In genomic region chr3:103991461-103992115, GRCh38 we compare ENCODE assay signal across 11 cellular contexts.
A peak's percentile ranks its signal among the peaks of the same experiment; 100 is the strongest.
DNase-seq lines count a peak whose midpoint lies in the region; FAIRE-seq and TF ChIP-seq lines count a peak whose summit lies in the region.
"Had no signal": no experiment of that assay in that cellular context is flagged by ENCODE, and none has a peak within 500 bp of the region (broad histone marks: within the 10 kb centered on the region; RNA-seq: fewer than 3 reads in every experiment).

No MANE protein-coding gene starts in this region.

- H3K27ac Mint-ChIP-seq in CD14-positive monocyte: no peak overlapping the region
- no peak overlapping the region for H3K27ac Mint-ChIP-seq in activated naive CD8-positive, alpha-beta T cell treated with anti-CD3 and anti-CD28 coated beads for 36 hours
- H3K27ac Mint-ChIP-seq: CD8-positive, alpha-beta T cell; IgD-negative memory B cell had no signal

- no peaks in the 10 kb centered on the region for H3K4me1 Mint-ChIP-seq in CD14-positive monocyte
- H3K4me1 Mint-ChIP-seq in activated naive CD8-positive, alpha-beta T cell treated with anti-CD3 and anti-CD28 coated beads for 36 hours: no peaks in the 10 kb centered on the region
- H3K4me1 Mint-ChIP-seq: IgD-negative memory B cell had no signal

- FAIRE-seq in frontal cortex (lab: Jason Lieb, UNC): no peak

- no peak overlapping the region for H3K27ac ChIP-seq in 22Rv1
- H3K27ac ChIP-seq: skin epidermis had no signal

- intact Hi-C loops in CD14-positive monocyte (cut with micrococcal nuclease): no loop called here

- no peak overlapping the region for H3K4me3 Mint-ChIP-seq in CD14-positive monocyte
- H3K4me3 Mint-ChIP-seq in activated naive CD8-positive, alpha-beta T cell treated with anti-CD3 and anti-CD28 coated beads for 36 hours: no peak overlapping the region
- H3K4me3 Mint-ChIP-seq: CD8-positive, alpha-beta T cell; IgD-negative memory B cell had no signal

- peaks cover 0 to 7% (median 0%) of the 10 kb centered on the region in 7 donors for H3K9me3 Mint-ChIP-seq in CD14-positive monocyte
- no peaks in the 10 kb centered on the region for H3K9me3 Mint-ChIP-seq in activated naive CD8-positive, alpha-beta T cell treated with anti-CD3 and anti-CD28 coated beads for 36 hours
- H3K9me3 Mint-ChIP-seq: CD8-positive, alpha-beta T cell; IgD-negative memory B cell had no signal

- no peaks in the 10 kb centered on the region for H3K27me3 Mint-ChIP-seq in CD14-positive monocyte (ENCODE audit: low read depth in 3 of 3)
- no peaks in the 10 kb centered on the region for H3K27me3 Mint-ChIP-seq in activated naive CD8-positive, alpha-beta T cell treated with anti-CD3 and anti-CD28 coated beads for 36 hours
- H3K27me3 Mint-ChIP-seq: IgD-negative memory B cell had no signal

- TF ChIP-seq CTCF in 22Rv1 (IDR thresholded peaks at IDR 0.05) (peak; percentile 48), GM12875 (IDR thresholded peaks at IDR 0.05; ENCODE audit: borderline replicate concordance, insufficient read depth, low read depth, low read length) (peak; percentile 48; the same call in 1 of the 2 replicates), epithelial cell of esophagus (IDR thresholded peaks at IDR 0.05; ENCODE audit: insufficient read depth, low read depth, low read length, missing control alignments) (peak; percentile 52), CD14-positive monocyte (IDR thresholded peaks at IDR 0.05) (no peak)

- H3K4me3 ChIP-seq in GM12875 (ENCODE audit: low read depth, low read length) (no peak overlapping the region), epithelial cell of esophagus (ENCODE audit: low read length) (no peak overlapping the region)
- H3K4me3 ChIP-seq: skin epidermis had no signal

- H3K36me3 Mint-ChIP-seq in CD14-positive monocyte: no peaks in the 10 kb centered on the region
- no peaks in the 10 kb centered on the region for H3K36me3 Mint-ChIP-seq in activated naive CD8-positive, alpha-beta T cell treated with anti-CD3 and anti-CD28 coated beads for 36 hours
- H3K36me3 Mint-ChIP-seq: CD8-positive, alpha-beta T cell had no signal

- DNase-seq in NCI-H460 (ENCODE audit: extremely low read depth, low read depth) (peak; percentile 3), epithelial cell of esophagus (ENCODE audit: low read depth) (peak; percentile 44), CD14-positive monocyte (ENCODE audit: low spot score) (no peak), frontal cortex (ENCODE audit: low spot score in 2 of 2) (no peak), NCI-H2196 (lab: John Stamatoyannopoulos, UW; ENCODE audit: unreplicated experiment) (no peak)
- DNase-seq in activated naive CD8-positive, alpha-beta T cell treated with anti-CD3 and anti-CD28 coated beads for 36 hours: no peak
- DNase-seq: CD8-positive, alpha-beta T cell had no signal

Comparison
In these comparisons a context has a peak if more than half of its experiments do, and no peak if none do; other contexts are left out.
1. DNase-seq: peak in NCI-H460 (single experiment) and epithelial cell of esophagus (single experiment); none in CD14-positive monocyte (single experiment), activated naive CD8-positive, alpha-beta T cell treated with anti-CD3 and anti-CD28 coated beads for 36 hours (single experiment), frontal cortex (0 of 2) and NCI-H2196 (single experiment).